1 cellular context compared by ENCODE assay signal in genomic region chr2:74026674-74027294, GRCh38.
TF ChIP-seq lines count a peak whose summit lies in the region.

No MANE protein-coding gene starts in this region.

TF ChIP-seq in H1, 55 proteins besides CTCF, POLR2A, EP300 and RAD21:
- TF ChIP-seq TAF7 (optimal IDR thresholded peaks at IDR 0.05; ENCODE audit: borderline replicate concordance, low read depth, low read length) (no peak), SAP30 (IDR thresholded peaks at IDR 0.05; ENCODE audit: insufficient read depth, insufficient replicate concordance, low read length) (no peak)
TF ChIP-seq in H1: peak in this region for 0.
